Comparison of ENCODE assay signal across 1 cellular context in genomic region chr5:86795659-86796058, GRCh38.
TF ChIP-seq lines count a peak whose summit lies in the region.

No MANE protein-coding gene starts in this region.

TF ChIP-seq in H1, 55 proteins besides CTCF, POLR2A, EP300 and RAD21:
- TF ChIP-seq ZNF274 (IDR thresholded peaks at IDR 0.05; ENCODE audit: borderline replicate concordance, extremely low read depth, low read length), result no peak
- TF ChIP-seq CEBPB (IDR thresholded peaks at IDR 0.05; ENCODE audit: low read depth, low read length), result 0 out of 2 replicates have a peak, but pooled peaks have one; percentile 42
